8 cellular contexts compared by ENCODE assay signal in genomic region chr19:4583961-4584669, GRCh38. TPM values are rescaled to one million over a fixed set of nuclear protein-coding genes. Genes with fewer than 3 reads are reported as not detected.
DNase-seq lines count a peak whose midpoint lies in the region; ATAC-seq and TF ChIP-seq lines count a peak whose summit lies in the region.

No MANE protein-coding gene starts in this region.

- no peak overlapping the region for H3K4me3 Mint-ChIP-seq in CD8-positive, alpha-beta T cell
- H3K4me3 Mint-ChIP-seq in nephron progenitor cell (peak overlapping the region; percentile 58), immature natural killer cell (no peak overlapping the region)

- H3K27ac Mint-ChIP-seq in CD8-positive, alpha-beta T cell, result no peak overlapping the region
- no peak overlapping the region for H3K27ac Mint-ChIP-seq in nephron progenitor cell
- H3K27ac Mint-ChIP-seq in immature natural killer cell, result no peak overlapping the region

- no peaks in the 10 kb centered on the region for H3K36me3 Mint-ChIP-seq in CD8-positive, alpha-beta T cell
- H3K36me3 Mint-ChIP-seq in nephron progenitor cell (ENCODE audit: low read depth), result no peaks in the 10 kb centered on the region
- no peaks in the 10 kb centered on the region for H3K36me3 Mint-ChIP-seq in immature natural killer cell

- peaks cover 17% of the 10 kb centered on the region for H3K4me1 ChIP-seq in CD8-positive, alpha-beta T cell (ENCODE audit: insufficient read depth, low read length)
- H3K4me1 ChIP-seq in Loucy (ENCODE audit: insufficient read depth, low read length, poor library complexity, severe bottlenecking), result peaks cover 8% of the 10 kb centered on the region
- peaks cover 5% of the 10 kb centered on the region for H3K4me1 ChIP-seq in colonic mucosa

- H3K4me1 Mint-ChIP-seq in CD8-positive, alpha-beta T cell (ENCODE audit: low read depth), result peaks cover 10% of the 10 kb centered on the region
- H3K4me1 Mint-ChIP-seq in nephron progenitor cell (peaks cover 31% of the 10 kb centered on the region), immature natural killer cell (peaks cover 8 to 10% of the 10 kb centered on the region in 2 donors)

- CTCF ChIA-PET in CD8-positive, alpha-beta T cell (lab: Charles Lee), result interaction anchor here (2.0 kb wide), 1 partner anchor 52 kb away, joined by 8 read pairs; no protein-coding TSS in a partner anchor

- H3K9me2 ChIP-seq in Loucy (replicated peaks; ENCODE audit: low read depth, low read length), result no peaks in the 10 kb centered on the region

- peaks cover 34% of the 10 kb centered on the region for H3K27me3 ChIP-seq in CD8-positive, alpha-beta T cell (ENCODE audit: insufficient read depth, low read length)
- H3K27me3 ChIP-seq in Loucy (ENCODE audit: insufficient read depth, low read length, poor library complexity, severe bottlenecking) (no peaks in the 10 kb centered on the region), colonic mucosa (peaks cover 49% of the 10 kb centered on the region)

- TF ChIP-seq CTCF in CD8-positive, alpha-beta T cell (IDR thresholded peaks at IDR 0.05), result no peak
- TF ChIP-seq CTCF in Loucy (conservative IDR thresholded peaks at IDR 0.05; ENCODE audit: low read length) (no peak), colonic mucosa (IDR thresholded peaks at IDR 0.05) (no peak), nephron progenitor cell (IDR thresholded peaks at IDR 0.05) (no peak)

- H3K27me3 Mint-ChIP-seq in CD8-positive, alpha-beta T cell (ENCODE audit: low read depth), result peaks cover 36% of the 10 kb centered on the region
- H3K27me3 Mint-ChIP-seq in nephron progenitor cell (ENCODE audit: low read depth, poor library complexity), result peaks cover 58% of the 10 kb centered on the region
- H3K27me3 Mint-ChIP-seq in immature natural killer cell (ENCODE audit: low read depth in 3 of 3), result peaks cover 14 to 28% (median 22%) of the 10 kb centered on the region in 3 donors

- peak overlapping the region; percentile 23 for H3K4me3 ChIP-seq in CD8-positive, alpha-beta T cell (ENCODE audit: low read depth, low read length)
- H3K4me3 ChIP-seq in Loucy (ENCODE audit: low read length, poor library complexity, severe bottlenecking) (peak overlapping the region; percentile 70), colonic mucosa (no peak overlapping the region)

- no peaks in the 10 kb centered on the region for H3F3A ChIP-seq in Loucy (ENCODE audit: low read depth)

- H3K9me3 Mint-ChIP-seq in CD8-positive, alpha-beta T cell, result no peaks in the 10 kb centered on the region
- H3K9me3 Mint-ChIP-seq in nephron progenitor cell (no peaks in the 10 kb centered on the region), immature natural killer cell (peaks cover 0 to 2% (median 0%) of the 10 kb centered on the region in 6 donors)

- ATAC-seq in CD8-positive, alpha-beta T cell, result no peak
- ATAC-seq in HG03460 (IDR thresholded peaks at IDR 0.05; ENCODE audit: unreplicated experiment), result no peak
- no peak for ATAC-seq in HG02885 (IDR thresholded peaks at IDR 0.05; ENCODE audit: poor library complexity, unreplicated experiment)

- H3K36me3 ChIP-seq in CD8-positive, alpha-beta T cell (ENCODE audit: insufficient read depth, low read length), result no peaks in the 10 kb centered on the region
- H3K36me3 ChIP-seq in Loucy (ENCODE audit: insufficient read depth, low read length) (no peaks in the 10 kb centered on the region), colonic mucosa (no peaks in the 10 kb centered on the region)

- POLR2A ChIA-PET in CD8-positive, alpha-beta T cell (lab: Charles Lee), result no interaction called here

- peak overlapping the region; percentile 77 for H2AFZ ChIP-seq in Loucy (ENCODE audit: low read length)

- no peak overlapping the region for H3K27ac ChIP-seq in CD8-positive, alpha-beta T cell (ENCODE audit: low read depth, low read length)
- H3K27ac ChIP-seq in colonic mucosa, result no peak overlapping the region

- no peak overlapping the region for H3K9ac ChIP-seq in Loucy (ENCODE audit: low read depth, low read length, poor library complexity, severe bottlenecking)
- peak overlapping the region in 1 of 2 donors; percentile 24 for H3K9ac ChIP-seq in colonic mucosa (ENCODE audit: low read depth in 2 of 2, low read length in 2 of 2)

- DNase-seq in CD8-positive, alpha-beta T cell, result no peak
- DNase-seq in colonic mucosa, result peak; percentile 28
- peak; percentile 82 for DNase-seq in nephron progenitor cell
- no peak for DNase-seq in posterior vena cava (ENCODE audit: low spot score)
- no peak for DNase-seq in immature natural killer cell

- intact Hi-C loops in CD8-positive, alpha-beta T cell (cut with DNase I, micrococcal nuclease), result no loop called here
- intact Hi-C loops in colonic mucosa (cut with DNase I), result no loop called here
- intact Hi-C loops in posterior vena cava (cut with DNase I), result no loop called here

- H3K9me3 ChIP-seq in CD8-positive, alpha-beta T cell (ENCODE audit: low read length), result no peaks in the 10 kb centered on the region
- H3K9me3 ChIP-seq in Loucy (ENCODE audit: insufficient read depth, low read depth, low read length) (no peaks in the 10 kb centered on the region), colonic mucosa (no peaks in the 10 kb centered on the region)

- H4K20me1 ChIP-seq in Loucy (ENCODE audit: insufficient read depth, low read length, poor library complexity, severe bottlenecking), result no peaks in the 10 kb centered on the region

- H3K4me2 ChIP-seq in Loucy (ENCODE audit: low read depth, low read length, poor library complexity, severe bottlenecking), result peak overlapping the region; percentile 74

- H3K79me2 ChIP-seq in Loucy (ENCODE audit: insufficient read depth, low read length), result no peaks in the 10 kb centered on the region

RNA-seq across cellular contexts. Expression of gene SEMA6B, which starts 24.6 kb away (rescaled TPM):
- under 1 TPM in 1 of 2 experiments, not detected in 1; 0.08 TPM for total RNA-seq in CD8-positive, alpha-beta T cell
- total RNA-seq in colonic mucosa (1 to 10 TPM; 1.3 to 5.6 TPM), posterior vena cava (10 to 100 TPM; 13.7 to 19.4 TPM)
- not detected for polyA plus RNA-seq in immature natural killer cell

RNA-seq across cellular contexts. Expression of gene LRG1, which starts 44.3 kb away (rescaled TPM):
- total RNA-seq in CD8-positive, alpha-beta T cell, result not detected
- 10 to 100 TPM; 24.4 to 26.0 TPM for total RNA-seq in colonic mucosa
- 1 to 10 TPM; 1.4 to 1.9 TPM for total RNA-seq in posterior vena cava
- not detected for polyA plus RNA-seq in immature natural killer cell

RNA-seq across cellular contexts. Expression of gene PLIN5, which starts 49.1 kb away (rescaled TPM):
- under 1 TPM; 0.53 to 0.54 TPM for total RNA-seq in CD8-positive, alpha-beta T cell
- 1 to 10 TPM; 2.0 to 3.5 TPM for total RNA-seq in colonic mucosa
- 1 to 10 TPM; 2.2 to 2.8 TPM for total RNA-seq in posterior vena cava
- polyA plus RNA-seq in immature natural killer cell, result not detected

RNA-seq across cellular contexts. Expression of gene TNFAIP8L1, which starts 55.2 kb away (rescaled TPM):
- total RNA-seq in CD8-positive, alpha-beta T cell, result 1 to 10 TPM; 4.3 to 4.5 TPM
- total RNA-seq in colonic mucosa (10 to 100 TPM; 14.2 to 24.1 TPM), posterior vena cava (1 to 10 TPM; 5.7 to 6.1 TPM)
- polyA plus RNA-seq in immature natural killer cell, result 10 to 100 TPM in 1 of 3 donors, 1 to 10 TPM in 2; 2.4 to 14.1 (median 5.2) TPM

Comparison
In these comparisons a context has a peak if more than half of its experiments do, and no peak if none do; other contexts are left out.
1. DNase-seq: peak in colonic mucosa (single experiment) and nephron progenitor cell (single experiment); none in CD8-positive, alpha-beta T cell (0 of 7), posterior vena cava (single experiment) and immature natural killer cell (0 of 3).
2. RNA of gene LRG1, which starts 44.3 kb away (total RNA-seq): 24.4 to 26.0 TPM in colonic mucosa; 1.4 to 1.9 TPM in posterior vena cava and not detected in CD8-positive, alpha-beta T cell; every median in the first group is over 4 times any median in the second.